22 cellular contexts compared by ENCODE assay signal in genomic region chr13:113936566-113936965, GRCh38. TPM values are rescaled to one million over a fixed set of nuclear protein-coding genes. Genes with fewer than 3 reads are reported as not detected.
DNase-seq lines count a peak whose midpoint lies in the region; ATAC-seq and TF ChIP-seq lines count a peak whose summit lies in the region.
"Had no signal": no experiment of that assay in that cellular context is flagged by ENCODE, and none has a peak within 500 bp of the region (broad histone marks: within the 10 kb centered on the region; RNA-seq: fewer than 3 reads in every experiment).

No MANE protein-coding gene starts in this region.

- TF ChIP-seq CTCF in left ventricle myocardium inferior (IDR thresholded peaks at IDR 0.05; ENCODE audit: borderline replicate concordance) (no peak), left lung (IDR thresholded peaks at IDR 0.05) (no peak), upper lobe of right lung (IDR thresholded peaks at IDR 0.05) (no peak)

- no peak for ATAC-seq in Right ventricle myocardium superior (ENCODE audit: poor library complexity)
- ATAC-seq in left lung = no peak
- ATAC-seq in upper lobe of right lung = no peak
- no peak for ATAC-seq in GM21367 (IDR thresholded peaks at IDR 0.05; ENCODE audit: unreplicated experiment)
- ATAC-seq in HG02981 (IDR thresholded peaks at IDR 0.05; ENCODE audit: unreplicated experiment) = no peak
- ATAC-seq in T-cell (replicated peaks in 1 of 4) = no peak
- ATAC-seq: Right ventricle myocardium inferior had no signal

- POLR2A ChIA-PET in T-cell (lab: Charles Lee) = no interaction called here

- H3K4me3 Mint-ChIP-seq in T-cell = no peak overlapping the region
- H3K4me3 Mint-ChIP-seq: CD8-positive, alpha-beta memory T cell had no signal

- peaks cover 32% of the 10 kb centered on the region for H3K27me3 ChIP-seq in left ventricle myocardium inferior (ENCODE audit: low read depth)
- H3K27me3 ChIP-seq in left lung = peaks cover 0 to 28% of the 10 kb centered on the region in 2 donors
- H3K27me3 ChIP-seq in upper lobe of right lung = peaks cover 8% of the 10 kb centered on the region

- H3K4me1 ChIP-seq in left ventricle myocardium inferior (peaks cover 31% of the 10 kb centered on the region), left lung (peaks cover 0 to 7% of the 10 kb centered on the region in 2 donors), upper lobe of right lung (no peaks in the 10 kb centered on the region)

- no peaks in the 10 kb centered on the region for H3K9me3 Mint-ChIP-seq in T-cell

- no peaks in the 10 kb centered on the region for H3K9me3 ChIP-seq in left ventricle myocardium inferior (replicated peaks)
- H3K9me3 ChIP-seq in left lung = no peaks in the 10 kb centered on the region
- no peaks in the 10 kb centered on the region for H3K9me3 ChIP-seq in upper lobe of right lung
- H3K9me3 ChIP-seq: BLaER1 treated with 17β-estradiol and CSF1 and Interleukin-3, amounts not matched to agents 10 nM and 100 nM had no signal

- H3K4me3 ChIP-seq in left ventricle myocardium inferior = no peak overlapping the region
- no peak overlapping the region for H3K4me3 ChIP-seq in left lung
- no peak overlapping the region for H3K4me3 ChIP-seq in upper lobe of right lung
- H3K4me3 ChIP-seq: BLaER1 treated with 17β-estradiol and CSF1 and Interleukin-3, amounts not matched to agents 10 nM and 100 nM had no signal

- intact Hi-C loops in Right ventricle myocardium superior (cut with DNase I) (no loop called here), left ventricle myocardium inferior (cut with micrococcal nuclease) (no loop called here), left lung (cut with DNase I) (loop anchor here in 1 of 2 donors (10.0 kb wide), 1 partner anchor 132 kb away; no protein-coding TSS in a partner anchor), posterior vena cava (cut with DNase I) (loop anchor here in 1 of 2 donors (5.0 kb wide), 1 partner anchor 119 kb away; no protein-coding TSS in a partner anchor), upper lobe of right lung (cut with DNase I) (no loop called here)

- H3K27me3 Mint-ChIP-seq in T-cell = no peaks in the 10 kb centered on the region

- CTCF ChIA-PET in T-cell (lab: Charles Lee) = no interaction called here

- H3K36me3 ChIP-seq in left ventricle myocardium inferior (no peaks in the 10 kb centered on the region), left lung (no peaks in the 10 kb centered on the region), upper lobe of right lung (no peaks in the 10 kb centered on the region)
- H3K36me3 ChIP-seq: BLaER1 treated with 17β-estradiol and CSF1 and Interleukin-3, amounts not matched to agents 10 nM and 100 nM had no signal

- H3K27ac ChIP-seq in left ventricle myocardium inferior (replicated peaks) = no peak overlapping the region
- H3K27ac ChIP-seq in left lung = no peak overlapping the region
- H3K27ac ChIP-seq in upper lobe of right lung = no peak overlapping the region
- H3K27ac ChIP-seq: BLaER1 treated with 17β-estradiol and CSF1 and Interleukin-3, amounts not matched to agents 10 nM and 100 nM had no signal

- peak; percentile 10 for DNase-seq in Right ventricle myocardium superior
- no peak for DNase-seq in left ventricle myocardium inferior
- peak; percentile 24 to 62 for DNase-seq in left lung
- peak; percentile 44 for DNase-seq in posterior vena cava (ENCODE audit: low spot score)
- DNase-seq in upper lobe of right lung = peak; percentile 32
- no peak for DNase-seq in T-cell
- DNase-seq: 8988T; Calu3; CD8-positive, alpha-beta memory T cell; DMS153; Kasumi-1; NCI-H1694 treated with DMSO at 0.1 percent for 48 hours; NCI-H2081 treated with DMSO at 0.1 percent for 48 hours; NCI-H2171 treated with DMSO at 0.1 percent for 48 hours; NCI-H524 treated with DMSO at 0.1 percent for 48 hours had no signal

- no peaks in the 10 kb centered on the region for H3K36me3 Mint-ChIP-seq in T-cell
- H3K36me3 Mint-ChIP-seq: CD8-positive, alpha-beta memory T cell had no signal

- H3K4me1 Mint-ChIP-seq in T-cell = peaks cover 0 to 8% (median 6%) of the 10 kb centered on the region in 3 donors

- no peak overlapping the region for H3K27ac Mint-ChIP-seq in T-cell

RNA-seq across cellular contexts. Expression of gene C13orf46, which starts 37.3 kb away (rescaled TPM):
- total RNA-seq in Right ventricle myocardium superior (0.32 TPM), left ventricle myocardium inferior (0.33 TPM), left lung (1 to 10 TPM; 7.1 to 7.5 TPM), posterior vena cava (1 to 10 TPM; 1.2 to 1.9 TPM), upper lobe of right lung (21.2 TPM), T-cell (10 to 100 TPM; 18.4 to 33.9 (median 25.3) TPM)
- total RNA-seq: G401, H4, SK-MEL-5 had no signal

Comparison
In these comparisons a context has a peak if more than half of its experiments do, and no peak if none do; other contexts are left out.
1. DNase-seq: peak in Right ventricle myocardium superior (single experiment), left lung (2 of 2), posterior vena cava (single experiment) and upper lobe of right lung (single experiment); none in left ventricle myocardium inferior (single experiment) and T-cell (0 of 34).